In genomic region chr11:66333896-66334604, GRCh38 we compare ENCODE assay signal across 16 cellular contexts. TPM values are rescaled to one million over a fixed set of nuclear protein-coding genes. Genes with fewer than 3 reads are reported as not detected.
DNase-seq lines count a peak whose midpoint lies in the region; ATAC-seq, FAIRE-seq and TF ChIP-seq lines count a peak whose summit lies in the region.
"Had no signal": no experiment of that assay in that cellular context is flagged by ENCODE, and none has a peak within 500 bp of the region (broad histone marks: within the 10 kb centered on the region; RNA-seq: fewer than 3 reads in every experiment).

No MANE protein-coding gene starts in this region.

- 58% methylated on average over 21 of the region's 29 CpGs for WGBS in K562 (ENCODE audit: insufficient coverage, low coverage, missing lambda C conversion rate)

- H4K20me1 ChIP-seq in BLaER1 treated with 17β-estradiol and CSF1 and Interleukin-3, amounts not matched to agents 10 nM and 100 nM, result peaks cover 0 to 67% (median 24%) of the 10 kb centered on the region in 11 experiments; a peak in 18 of 22 replicates
- H4K20me1 ChIP-seq in K562 (replicated peaks; ENCODE audit: control insufficient read depth, insufficient read depth, low read length), result peaks cover 3% of the 10 kb centered on the region; the same call in 1 of the 2 replicates
- H4K20me1 ChIP-seq in keratinocyte (ENCODE audit: control insufficient read depth, extremely low read depth, insufficient read depth, low read length), result peaks cover 3% of the 10 kb centered on the region

- no peak; the same call in 2 of the 3 replicates for ATAC-seq in K562
- ATAC-seq in HG03095 (IDR thresholded peaks at IDR 0.05; ENCODE audit: unreplicated experiment), result no peak
- ATAC-seq in HG03135 (IDR thresholded peaks at IDR 0.05; ENCODE audit: unreplicated experiment), result no peak
- ATAC-seq: gastroesophageal sphincter had no signal

- intact Hi-C loops in K562 (cut with micrococcal nuclease), result no loop called here

- no peaks in the 10 kb centered on the region for H3K9me3 ChIP-seq in BLaER1 treated with 17β-estradiol and CSF1 and Interleukin-3, amounts not matched to agents 10 nM and 100 nM (replicated peaks in 1 of 11)
- no peaks in the 10 kb centered on the region for H3K9me3 ChIP-seq in K562 (replicated peaks; ENCODE audit: control insufficient read depth, insufficient read depth, low read depth, low read length)
- H3K9me3 ChIP-seq in keratinocyte (ENCODE audit: control insufficient read depth, low read depth, low read length), result no peaks in the 10 kb centered on the region
- H3K9me3 ChIP-seq: gastroesophageal sphincter had no signal

- POLR2A ChIA-PET in K562 (lab: Yijun Ruan, JAX), result interaction anchor here (0.6 to 1.2 kb wide), 6 partner anchors 8 to 911 kb away, joined by 3 to 6 read pairs (median 3); no protein-coding TSS in a partner anchor

- TF ChIP-seq RAD21 in K562 (CRISPR knock-in tag; conservative IDR thresholded peaks at IDR 0.05 in 1 of 2, IDR thresholded peaks at IDR 0.05 in 1 of 2), result no peak

- no peak for TF ChIP-seq POLR2A in K562 (conservative IDR thresholded peaks at IDR 0.05)

- H3K4me3 ChIP-seq in BLaER1 treated with 17β-estradiol and CSF1 and Interleukin-3, amounts not matched to agents 10 nM and 100 nM, result peak overlapping the region in 9 of 10 experiments; percentile 8 to 85 (median 66); a peak in 14 of 20 replicates
- H3K4me3 ChIP-seq in K562 (no peak overlapping the region), keratinocyte (ENCODE audit: control insufficient read depth in 2 of 3, extremely low read depth in 1 of 3, insufficient read depth in 2 of 3, low read depth in 1 of 3, low read length in 3 of 3) (peak overlapping the region; percentile 32 to 60 (median 51))
- H3K4me3 ChIP-seq: gastroesophageal sphincter had no signal

- no peak for TF ChIP-seq CTCF in K562 (IDR thresholded peaks at IDR 0.05 in 2 of 3, conservative IDR thresholded peaks at IDR 0.05 in 1 of 3; ENCODE audit: insufficient read depth in 2 of 3, low read depth in 1 of 3, low read length in 3 of 3)
- TF ChIP-seq CTCF in keratinocyte (optimal IDR thresholded peaks at IDR 0.05 in 1 of 3, IDR thresholded peaks at IDR 0.05 in 1 of 3, conservative IDR thresholded peaks at IDR 0.05 in 1 of 3; ENCODE audit: extremely low read depth in 1 of 3, insufficient read depth in 2 of 3, low read length in 3 of 3), result no peak

- H3K9me1 ChIP-seq in K562 (ENCODE audit: control insufficient read depth, insufficient read depth, low read length), result no peaks in the 10 kb centered on the region
- peaks cover 6% of the 10 kb centered on the region for H3K9me1 ChIP-seq in keratinocyte (ENCODE audit: control insufficient read depth, extremely low read depth, insufficient read depth, low read length)

- FAIRE-seq in K562 (lab: Jason Lieb, UNC), result no peak
- FAIRE-seq in keratinocyte (lab: Jason Lieb, UNC), result no peak

- BruUV-seq in K562 (replicated peaks; lab: Mats Ljungman, UMichigan), result no TSS peak

- peaks cover 0 to 8% (median 0%) of the 10 kb centered on the region in 11 experiments; a peak in 3 of 22 replicates for H3K27me3 ChIP-seq in BLaER1 treated with 17β-estradiol and CSF1 and Interleukin-3, amounts not matched to agents 10 nM and 100 nM
- H3K27me3 ChIP-seq in K562 (ENCODE audit: control insufficient read depth in 2 of 2, insufficient read depth in 2 of 2, low read length in 2 of 2) (no peaks in the 10 kb centered on the region), keratinocyte (ENCODE audit: control insufficient read depth, extremely low read depth, insufficient read depth, low read length) (no peaks in the 10 kb centered on the region)
- H3K27me3 ChIP-seq: gastroesophageal sphincter had no signal

- CTCF ChIA-PET in K562 (lab: Yijun Ruan, JAX; ENCODE audit: low intra/inter-chr PET ratio), result no interaction called here

- DNase-seq in 8988T, result peak; percentile 33
- DNase-seq in K562 (ENCODE audit: extremely low read depth in 1 of 4, low spot score in 3 of 4), result peak in 1 of 4 experiments; percentile 10
- DNase-seq in keratinocyte (ENCODE audit: low read depth, low spot score), result no peak
- no peak for DNase-seq in cerebellar nuclear complex (lab: John Stamatoyannopoulos, UW)
- DNase-seq in amniotic stem cell (lab: John Stamatoyannopoulos, UW), result no peak
- DNase-seq: activated CD4-positive, alpha-beta T cell treated with anti-CD3 and anti-CD28 coated beads, Interleukin-2, amount 50 U/mL, for 1 hour; immature natural killer cell; NCI-H187; NCI-H748 treated with DMSO at 0.1 percent for 48 hours; SHP77; T1000 had no signal

- H3K79me2 ChIP-seq in K562 (ENCODE audit: control insufficient read depth, insufficient read depth, low read length), result no peaks in the 10 kb centered on the region
- H3K79me2 ChIP-seq in keratinocyte (ENCODE audit: control insufficient read depth, insufficient read depth, low read length), result peaks cover 22% of the 10 kb centered on the region

- no peak for TF ChIP-seq EP300 in K562 (IDR thresholded peaks at IDR 0.05; ENCODE audit: low read length)

- dilution Hi-C loops in keratinocyte (cut with MboI; ENCODE audit: extremely low pct_ligation_motif_present, low sequenced_read_pairs), result no loop called here

- peak overlapping the region in 7 of 11 experiments; percentile 60 to 83 (median 74); a peak in 12 of 22 replicates for H3K27ac ChIP-seq in BLaER1 treated with 17β-estradiol and CSF1 and Interleukin-3, amounts not matched to agents 10 nM and 100 nM
- H3K27ac ChIP-seq in K562 (ENCODE audit: extremely low read depth, low read depth, low read length), result no peak overlapping the region
- H3K27ac ChIP-seq in keratinocyte (ENCODE audit: control insufficient read depth, insufficient read depth, low read length), result no peak overlapping the region
- H3K27ac ChIP-seq: C4-2B had no signal

- H2AFZ ChIP-seq in K562 (ENCODE audit: low read depth, low read length), result no peak overlapping the region
- H2AFZ ChIP-seq in keratinocyte (ENCODE audit: control insufficient read depth, low read length), result no peak overlapping the region

- peak overlapping the region; percentile 60 to 85 (median 75); a peak in 20 of 22 replicates for H3K9ac ChIP-seq in BLaER1 treated with 17β-estradiol and CSF1 and Interleukin-3, amounts not matched to agents 10 nM and 100 nM
- peak overlapping the region in 1 of 2 experiments; percentile 36; a peak in 1 of 4 replicates for H3K9ac ChIP-seq in K562 (ENCODE audit: insufficient read depth in 1 of 2, low read depth in 2 of 2, low read length in 2 of 2)
- H3K9ac ChIP-seq in keratinocyte (ENCODE audit: control insufficient read depth, extremely low read depth, insufficient read depth, low read length), result no peak overlapping the region

- H3K4me2 ChIP-seq in BLaER1 treated with 17β-estradiol and CSF1 and Interleukin-3, amounts not matched to agents 10 nM and 100 nM, result peak overlapping the region; percentile 94 to 100 (median 98)
- H3K4me2 ChIP-seq in K562 (ENCODE audit: insufficient read depth, low read length), result no peak overlapping the region
- peak overlapping the region; percentile 95 for H3K4me2 ChIP-seq in keratinocyte (ENCODE audit: control insufficient read depth, extremely low read depth, insufficient read depth, low read depth, low read length)

- peaks cover 46 to 97% (median 77%) of the 10 kb centered on the region in 10 experiments for H3K4me1 ChIP-seq in BLaER1 treated with 17β-estradiol and CSF1 and Interleukin-3, amounts not matched to agents 10 nM and 100 nM
- H3K4me1 ChIP-seq in K562 (replicated peaks in 1 of 2; ENCODE audit: control insufficient read depth in 2 of 2, insufficient read depth in 2 of 2, low read length in 2 of 2) (peaks cover 15 to 70% of the 10 kb centered on the region in 2 experiments), keratinocyte (ENCODE audit: control insufficient read depth, extremely low read depth, insufficient read depth, low read length) (peaks cover 42% of the 10 kb centered on the region)

- in situ Hi-C loops in K562 (cut with MboI), result no loop called here

- H3K36me3 ChIP-seq in BLaER1 treated with 17β-estradiol and CSF1 and Interleukin-3, amounts not matched to agents 10 nM and 100 nM, result peaks cover 14 to 49% (median 21%) of the 10 kb centered on the region in 11 experiments
- H3K36me3 ChIP-seq in K562 (ENCODE audit: control insufficient read depth, insufficient read depth, low read length) (peaks cover 20% of the 10 kb centered on the region; the same call in 1 of the 3 replicates), keratinocyte (ENCODE audit: control insufficient read depth in 2 of 2, extremely low read depth in 1 of 2, insufficient read depth in 2 of 2, low read length in 2 of 2) (peaks cover 23 to 45% of the 10 kb centered on the region in 2 experiments)

RNA-seq across cellular contexts. Expression of gene RIN1, which starts 2.2 kb away (rescaled TPM):
- total RNA-seq in K562 (2011; cell fraction: chromatin; rRNA removed; ENCODE audit: low replicate concordance), result 0.74 and 1.8 TPM in 2 replicates
- 0.79 and 1.2 TPM in 2 replicates for total RNA-seq in K562 (2011; cell fraction: nucleolus; rRNA removed)
- total RNA-seq in K562 (2011; cell fraction: nucleoplasm; rRNA removed), result 1.1 and 1.2 TPM in 2 replicates
- total RNA-seq in K562 (2014; rRNA removed), result 0.73 and 0.90 TPM in 2 replicates
- total RNA-seq in K562 (2014; rRNA removed; fragmentation: Illumina TruSeq; extraction: Trizol), result 0.25 TPM in 1 of 2 replicates, not detected in the other
- 0.34 and 0.47 TPM in 2 replicates for total RNA-seq in K562 (2015; rRNA removed; fragmentation: Illumina TruSeq; extraction: Trizol)
- total RNA-seq in K562 (2021), result 0.40 and 1.2 TPM in 2 replicates
- polyA plus RNA-seq in K562 (2011; rRNA removed), result 0.20 and 0.35 TPM in 2 replicates
- polyA plus RNA-seq in K562 (2011; cell fraction: cytosol; rRNA removed), result 0.21 and 1.2 TPM in 2 replicates
- 2.0 and 3.7 TPM in 2 replicates for polyA plus RNA-seq in K562 (2011; cell fraction: nucleus; rRNA removed)
- 0.76 and 1.3 TPM in 2 replicates for polyA plus RNA-seq in K562 (2012)
- polyA plus RNA-seq in K562 (2014; fragmentation: Illumina TruSeq; extraction: Trizol), result 0.36 and 0.43 TPM in 2 replicates
- under 1 TPM in 1 of 2 experiments, not detected in 1; 0.01 TPM for polyA plus RNA-seq in K562 (2014; fragmentation: Nextera tagmentation; extraction: Ambion mirVana)
- polyA plus RNA-seq in K562 (2014; rRNA removed), result 0.26 and 0.48 TPM in 2 replicates
- polyA minus RNA-seq in K562 (2011; rRNA and poly(A)+ RNA removed), result 0.15 TPM in 1 of 2 replicates, not detected in the other
- polyA minus RNA-seq in K562 (2011; cell fraction: cytosol; rRNA and poly(A)+ RNA removed), result 0.29 and 1.3 TPM in 2 replicates
- polyA minus RNA-seq in K562 (2011; cell fraction: nucleus; rRNA and poly(A)+ RNA removed), result 0.67 and 1.2 TPM in 2 replicates
- polyA plus RNA-seq in keratinocyte, result 10.6 to 18.6 TPM (median 16.1 TPM) in 3 replicates
- polyA plus RNA-seq in keratinocyte (2011; ENCODE audit: low read depth), result 7.9 TPM
- 6.2 and 20.7 TPM in 2 replicates for polyA plus RNA-seq in keratinocyte (2011; cell fraction: cytosol; rRNA removed)
- 19.3 and 34.2 TPM in 2 replicates for polyA plus RNA-seq in keratinocyte (2011; cell fraction: nucleus; rRNA removed)
- polyA plus RNA-seq in keratinocyte (2012; ENCODE audit: low replicate concordance), result 28.8 and 29.9 TPM in 2 replicates
- 7.6 to 19.7 TPM (median 10.7 TPM) in 3 replicates for polyA minus RNA-seq in keratinocyte
- polyA minus RNA-seq in keratinocyte (2011; cell fraction: cytosol; rRNA and poly(A)+ RNA removed), result 44.9 TPM
- polyA minus RNA-seq in keratinocyte (2011; cell fraction: nucleus; rRNA and poly(A)+ RNA removed), result 20.1 and 21.6 TPM in 2 replicates

RNA-seq across cellular contexts. Expression of gene BRMS1, which starts 10.9 kb away (rescaled TPM):
- 15.8 and 32.2 TPM in 2 replicates for total RNA-seq in K562 (2011; cell fraction: chromatin; rRNA removed; ENCODE audit: low replicate concordance)
- total RNA-seq in K562 (2011; cell fraction: nucleolus; rRNA removed), result 24.8 and 25.1 TPM in 2 replicates
- total RNA-seq in K562 (2011; cell fraction: nucleoplasm; rRNA removed), result 14.6 and 20.0 TPM in 2 replicates
- total RNA-seq in K562 (2014; rRNA removed) (76.9 and 78.8 TPM in 2 replicates), K562 (2014; rRNA removed; fragmentation: Illumina TruSeq; extraction: Trizol) (23.2 and 31.8 TPM in 2 replicates), K562 (2015; rRNA removed; fragmentation: Illumina TruSeq; extraction: Trizol) (59.9 and 65.3 TPM in 2 replicates), K562 (2021) (47.4 and 47.6 TPM in 2 replicates)
- polyA plus RNA-seq in K562 (2011; rRNA removed) (29.3 and 33.4 TPM in 2 replicates), K562 (2014; fragmentation: Illumina TruSeq; extraction: Trizol) (33.3 and 44.6 TPM in 2 replicates), K562 (2014; fragmentation: Nextera tagmentation; extraction: Ambion mirVana) (1 to 10 TPM; 2.2 to 4.5 TPM), K562 (2014; rRNA removed) (65.5 and 67.8 TPM in 2 replicates), keratinocyte (61.4 to 65.8 TPM (median 64.8 TPM) in 3 replicates)
- polyA plus RNA-seq in K562 (2011; cell fraction: cytosol; rRNA removed), result 31.7 and 54.1 TPM in 2 replicates
- polyA plus RNA-seq in K562 (2011; cell fraction: nucleus; rRNA removed), result 33.9 and 46.0 TPM in 2 replicates
- 41.0 and 43.8 TPM in 2 replicates for polyA plus RNA-seq in K562 (2012)
- 10.6 and 12.7 TPM in 2 replicates for polyA minus RNA-seq in K562 (2011; rRNA and poly(A)+ RNA removed)
- 6.5 and 12.8 TPM in 2 replicates for polyA minus RNA-seq in K562 (2011; cell fraction: cytosol; rRNA and poly(A)+ RNA removed)
- polyA minus RNA-seq in K562 (2011; cell fraction: nucleus; rRNA and poly(A)+ RNA removed), result 7.0 and 10.6 TPM in 2 replicates
- 31.0 TPM for polyA plus RNA-seq in keratinocyte (2011; ENCODE audit: low read depth)
- polyA plus RNA-seq in keratinocyte (2011; cell fraction: cytosol; rRNA removed), result 37.7 and 68.6 TPM in 2 replicates
- polyA plus RNA-seq in keratinocyte (2011; cell fraction: nucleus; rRNA removed), result 44.0 and 44.5 TPM in 2 replicates
- polyA plus RNA-seq in keratinocyte (2012; ENCODE audit: low replicate concordance), result 38.4 and 73.3 TPM in 2 replicates
- polyA minus RNA-seq in keratinocyte, result 14.7 to 32.2 TPM (median 21.4 TPM) in 3 replicates
- 28.6 TPM for polyA minus RNA-seq in keratinocyte (2011; cell fraction: cytosol; rRNA and poly(A)+ RNA removed)
- 9.1 and 10.6 TPM in 2 replicates for polyA minus RNA-seq in keratinocyte (2011; cell fraction: nucleus; rRNA and poly(A)+ RNA removed)

RNA-seq across cellular contexts. Expression of gene B4GAT1, which starts 13.4 kb away (rescaled TPM):
- 2.6 and 5.4 TPM in 2 replicates for total RNA-seq in K562 (2011; cell fraction: chromatin; rRNA removed; ENCODE audit: low replicate concordance)
- total RNA-seq in K562 (2011; cell fraction: nucleolus; rRNA removed), result 9.3 and 11.3 TPM in 2 replicates
- total RNA-seq in K562 (2011; cell fraction: nucleoplasm; rRNA removed), result 6.2 and 6.6 TPM in 2 replicates
- total RNA-seq in K562 (2014; rRNA removed), result 9.5 and 11.7 TPM in 2 replicates
- total RNA-seq in K562 (2014; rRNA removed; fragmentation: Illumina TruSeq; extraction: Trizol), result 3.7 TPM in 2 replicates
- total RNA-seq in K562 (2015; rRNA removed; fragmentation: Illumina TruSeq; extraction: Trizol), result 6.6 and 7.4 TPM in 2 replicates
- total RNA-seq in K562 (2021), result 8.6 and 8.7 TPM in 2 replicates
- 3.4 and 4.6 TPM in 2 replicates for polyA plus RNA-seq in K562 (2011; rRNA removed)
- 4.2 and 7.4 TPM in 2 replicates for polyA plus RNA-seq in K562 (2011; cell fraction: cytosol; rRNA removed)
- polyA plus RNA-seq in K562 (2011; cell fraction: nucleus; rRNA removed), result 3.3 and 3.4 TPM in 2 replicates
- polyA plus RNA-seq in K562 (2012), result 11.4 and 15.9 TPM in 2 replicates
- 3.8 and 5.6 TPM in 2 replicates for polyA plus RNA-seq in K562 (2014; fragmentation: Illumina TruSeq; extraction: Trizol)
- polyA plus RNA-seq in K562 (2014; fragmentation: Nextera tagmentation; extraction: Ambion mirVana), result 1 to 10 TPM in 1 of 2 experiments, under 1 TPM in 1; 0.86 to 1.2 TPM
- 5.7 and 6.8 TPM in 2 replicates for polyA plus RNA-seq in K562 (2014; rRNA removed)
- 2.1 and 3.4 TPM in 2 replicates for polyA minus RNA-seq in K562 (2011; rRNA and poly(A)+ RNA removed)
- polyA minus RNA-seq in K562 (2011; cell fraction: cytosol; rRNA and poly(A)+ RNA removed), result 3.1 and 4.9 TPM in 2 replicates
- polyA minus RNA-seq in K562 (2011; cell fraction: nucleus; rRNA and poly(A)+ RNA removed), result 1.5 and 2.1 TPM in 2 replicates
- polyA plus RNA-seq in keratinocyte, result 5.2 to 6.0 TPM (median 5.7 TPM) in 3 replicates
- 2.8 TPM for polyA plus RNA-seq in keratinocyte (2011; ENCODE audit: low read depth)
- polyA plus RNA-seq in keratinocyte (2011; cell fraction: cytosol; rRNA removed), result 2.3 and 3.2 TPM in 2 replicates
- 7.9 and 11.1 TPM in 2 replicates for polyA plus RNA-seq in keratinocyte (2011; cell fraction: nucleus; rRNA removed)
- polyA plus RNA-seq in keratinocyte (2012; ENCODE audit: low replicate concordance), result 8.2 and 9.6 TPM in 2 replicates
- polyA minus RNA-seq in keratinocyte, result 2.2 to 3.3 TPM (median 3.3 TPM) in 3 replicates
- polyA minus RNA-seq in keratinocyte (2011; cell fraction: cytosol; rRNA and poly(A)+ RNA removed), result 7.1 TPM
- 4.7 and 6.7 TPM in 2 replicates for polyA minus RNA-seq in keratinocyte (2011; cell fraction: nucleus; rRNA and poly(A)+ RNA removed)

RNA-seq across cellular contexts. Expression of gene CD248, which starts 17.2 kb away (rescaled TPM):
- total RNA-seq in K562 (2011; cell fraction: chromatin; rRNA removed; ENCODE audit: low replicate concordance), result not detected in 2 replicates
- not detected in 2 replicates for total RNA-seq in K562 (2011; cell fraction: nucleolus; rRNA removed)
- total RNA-seq in K562 (2011; cell fraction: nucleoplasm; rRNA removed), result not detected in 2 replicates
- not detected in 2 replicates for total RNA-seq in K562 (2014; rRNA removed)
- total RNA-seq in K562 (2014; rRNA removed; fragmentation: Illumina TruSeq; extraction: Trizol), result not detected in 2 replicates
- not detected in 2 replicates for total RNA-seq in K562 (2015; rRNA removed; fragmentation: Illumina TruSeq; extraction: Trizol)
- 0.09 and 0.20 TPM in 2 replicates for total RNA-seq in K562 (2021)
- polyA plus RNA-seq in K562 (2011; rRNA removed), result not detected in 2 replicates
- not detected in 2 replicates for polyA plus RNA-seq in K562 (2011; cell fraction: cytosol; rRNA removed)
- polyA plus RNA-seq in K562 (2011; cell fraction: nucleus; rRNA removed), result not detected in 2 replicates
- 0.04 TPM in 1 of 2 replicates, not detected in the other for polyA plus RNA-seq in K562 (2012)
- not detected in 2 replicates for polyA plus RNA-seq in K562 (2014; fragmentation: Illumina TruSeq; extraction: Trizol)
- not detected for polyA plus RNA-seq in K562 (2014; fragmentation: Nextera tagmentation; extraction: Ambion mirVana)
- polyA plus RNA-seq in K562 (2014; rRNA removed), result not detected in 2 replicates
- not detected in 2 replicates for polyA minus RNA-seq in K562 (2011; rRNA and poly(A)+ RNA removed)
- not detected in 2 replicates for polyA minus RNA-seq in K562 (2011; cell fraction: cytosol; rRNA and poly(A)+ RNA removed)
- not detected in 2 replicates for polyA minus RNA-seq in K562 (2011; cell fraction: nucleus; rRNA and poly(A)+ RNA removed)
- 0.02 to 0.40 TPM (median 0.12 TPM) in 3 replicates for polyA plus RNA-seq in keratinocyte
- polyA plus RNA-seq in keratinocyte (2011; ENCODE audit: low read depth), result 0.37 TPM
- polyA plus RNA-seq in keratinocyte (2011; cell fraction: cytosol; rRNA removed), result 0.05 and 0.06 TPM in 2 replicates
- 0.31 and 0.40 TPM in 2 replicates for polyA plus RNA-seq in keratinocyte (2011; cell fraction: nucleus; rRNA removed)
- 0.06 and 1.2 TPM in 2 replicates for polyA plus RNA-seq in keratinocyte (2012; ENCODE audit: low replicate concordance)
- polyA minus RNA-seq in keratinocyte, result 0.23 to 0.52 TPM in 2 of 3 replicates, not detected in the other
- polyA minus RNA-seq in keratinocyte (2011; cell fraction: cytosol; rRNA and poly(A)+ RNA removed), result not detected
- 0.21 TPM in 1 of 2 replicates, not detected in the other for polyA minus RNA-seq in keratinocyte (2011; cell fraction: nucleus; rRNA and poly(A)+ RNA removed)
- polyA plus RNA-seq: immature natural killer cell had no signal

RNA-seq across cellular contexts. Expression of gene SLC29A2, which starts 37.5 kb away (rescaled TPM):
- total RNA-seq in K562 (2011; cell fraction: chromatin; rRNA removed; ENCODE audit: low replicate concordance), result 80.0 and 218 TPM in 2 replicates
- total RNA-seq in K562 (2011; cell fraction: nucleolus; rRNA removed), result 123 and 132 TPM in 2 replicates
- 120 and 128 TPM in 2 replicates for total RNA-seq in K562 (2011; cell fraction: nucleoplasm; rRNA removed)
- 13.3 and 22.5 TPM in 2 replicates for total RNA-seq in K562 (2014; rRNA removed)
- 6.2 and 8.8 TPM in 2 replicates for total RNA-seq in K562 (2014; rRNA removed; fragmentation: Illumina TruSeq; extraction: Trizol)
- 14.2 and 16.1 TPM in 2 replicates for total RNA-seq in K562 (2015; rRNA removed; fragmentation: Illumina TruSeq; extraction: Trizol)
- 48.6 and 50.5 TPM in 2 replicates for total RNA-seq in K562 (2021)
- 22.0 and 35.8 TPM in 2 replicates for polyA plus RNA-seq in K562 (2011; rRNA removed)
- polyA plus RNA-seq in K562 (2011; cell fraction: cytosol; rRNA removed), result 24.0 and 39.3 TPM in 2 replicates
- polyA plus RNA-seq in K562 (2011; cell fraction: nucleus; rRNA removed), result 152 and 232 TPM in 2 replicates
- polyA plus RNA-seq in K562 (2012), result 32.6 and 39.1 TPM in 2 replicates
- 43.1 and 47.4 TPM in 2 replicates for polyA plus RNA-seq in K562 (2014; fragmentation: Illumina TruSeq; extraction: Trizol)
- 1 to 10 TPM; 2.4 to 2.5 TPM for polyA plus RNA-seq in K562 (2014; fragmentation: Nextera tagmentation; extraction: Ambion mirVana)
- 39.3 and 48.7 TPM in 2 replicates for polyA plus RNA-seq in K562 (2014; rRNA removed)
- polyA minus RNA-seq in K562 (2011; rRNA and poly(A)+ RNA removed), result 7.0 and 7.7 TPM in 2 replicates
- 19.7 and 20.7 TPM in 2 replicates for polyA minus RNA-seq in K562 (2011; cell fraction: cytosol; rRNA and poly(A)+ RNA removed)
- polyA minus RNA-seq in K562 (2011; cell fraction: nucleus; rRNA and poly(A)+ RNA removed), result 19.7 and 19.9 TPM in 2 replicates
- 1.3 to 2.7 TPM (median 1.7 TPM) in 3 replicates for polyA plus RNA-seq in keratinocyte
- polyA plus RNA-seq in keratinocyte (2011; ENCODE audit: low read depth), result 0.27 TPM
- polyA plus RNA-seq in keratinocyte (2011; cell fraction: cytosol; rRNA removed), result 2.0 and 2.5 TPM in 2 replicates
- polyA plus RNA-seq in keratinocyte (2011; cell fraction: nucleus; rRNA removed), result 6.3 and 6.7 TPM in 2 replicates
- polyA plus RNA-seq in keratinocyte (2012; ENCODE audit: low replicate concordance), result 2.9 and 3.8 TPM in 2 replicates
- polyA minus RNA-seq in keratinocyte, result 1.5 to 7.7 TPM (median 1.6 TPM) in 3 replicates
- polyA minus RNA-seq in keratinocyte (2011; cell fraction: cytosol; rRNA and poly(A)+ RNA removed), result 2.3 TPM
- 1.2 and 2.0 TPM in 2 replicates for polyA minus RNA-seq in keratinocyte (2011; cell fraction: nucleus; rRNA and poly(A)+ RNA removed)

Comparison
In these comparisons a context has a peak if more than half of its experiments do, and no peak if none do; other contexts are left out.
1. H3K27ac ChIP-seq: peak in BLaER1 treated with 17β-estradiol and CSF1 and Interleukin-3, amounts not matched to agents 10 nM and 100 nM (7 of 11); none in K562 (single experiment) and keratinocyte (single experiment).